ENCODE assay signal across 14 cellular contexts in genomic region chr18:10557085-10557677, GRCh38. TPM values are rescaled to one million over a fixed set of nuclear protein-coding genes. Genes with fewer than 3 reads are reported as not detected.
DNase-seq lines count a peak whose midpoint lies in the region; ATAC-seq and TF ChIP-seq lines count a peak whose summit lies in the region.
"Had no signal": no experiment of that assay in that cellular context is flagged by ENCODE, and none has a peak within 500 bp of the region (broad histone marks: within the 10 kb centered on the region; RNA-seq: fewer than 3 reads in every experiment).

No MANE protein-coding gene starts in this region.

- intact Hi-C loops in CD8-positive, alpha-beta T cell (cut with DNase I, micrococcal nuclease): no loop called here
- intact Hi-C loops in lower lobe of right lung (cut with DNase I) (no loop called here), upper lobe of right lung (cut with DNase I) (no loop called here), stomach (cut with DNase I; ENCODE audit: low total_unique reads) (no loop called here)

- no peak for DNase-seq in CD8-positive, alpha-beta T cell
- DNase-seq in lower lobe of right lung: no peak
- DNase-seq in upper lobe of right lung: no peak
- DNase-seq in HCEC 1CT: no peak
- no peak for DNase-seq in stomach
- DNase-seq in NCI-H2196 treated with DMSO at 0.1 percent for 48 hours (lab: John Stamatoyannopoulos, UW; ENCODE audit: unreplicated experiment): no peak
- DNase-seq: Caco-2, GOT3, H7 had no signal

- H3K4me3 Mint-ChIP-seq in CD8-positive, alpha-beta T cell: no peak overlapping the region
- no peak overlapping the region for H3K4me3 Mint-ChIP-seq in activated T-helper 17 cell treated with anti-CD3 and anti-CD28 coated beads, Interleukin-2, amount 50 U/mL, for 72 hours
- H3K4me3 Mint-ChIP-seq: B cell, IgD-negative memory B cell had no signal

- H3K27ac Mint-ChIP-seq in CD8-positive, alpha-beta T cell: peak overlapping the region; percentile 35
- peak overlapping the region; percentile 14 for H3K27ac Mint-ChIP-seq in activated T-helper 17 cell treated with anti-CD3 and anti-CD28 coated beads, Interleukin-2, amount 50 U/mL, for 72 hours
- H3K27ac Mint-ChIP-seq: B cell had no signal

- no peak for TF ChIP-seq CTCF in CD8-positive, alpha-beta T cell (IDR thresholded peaks at IDR 0.05)
- TF ChIP-seq CTCF in lower lobe of right lung (IDR thresholded peaks at IDR 0.05) (no peak), upper lobe of right lung (IDR thresholded peaks at IDR 0.05) (no peak), stomach (IDR thresholded peaks at IDR 0.05) (no peak)

- 91 to 96% (median 92%) methylated on average over 6 of the region's 6 CpGs for WGBS in stomach, 5 donors

- no peak for ATAC-seq in CD8-positive, alpha-beta T cell
- ATAC-seq in activated T-helper 17 cell treated with anti-CD3 and anti-CD28 coated beads, Interleukin-2, amount 50 U/mL, for 72 hours (replicated peaks): no peak
- peak; percentile 60 to 79 for ATAC-seq in lower lobe of right lung
- peak; percentile 59 for ATAC-seq in upper lobe of right lung
- ATAC-seq: HepG2 had no signal

- no peaks in the 10 kb centered on the region for H3K27me3 ChIP-seq in CD8-positive, alpha-beta T cell (ENCODE audit: insufficient read depth, low read length)
- H3K27me3 ChIP-seq in lower lobe of right lung (ENCODE audit: low read depth) (no peaks in the 10 kb centered on the region), upper lobe of right lung (no peaks in the 10 kb centered on the region), stomach (no peaks in the 10 kb centered on the region)
- H3K27me3 ChIP-seq: BLaER1 treated with 17β-estradiol and CSF1 and Interleukin-3, amounts not matched to agents 10 nM and 100 nM had no signal

- POLR2A ChIA-PET in CD8-positive, alpha-beta T cell (lab: Charles Lee): no interaction called here

- H3K4me1 ChIP-seq in CD8-positive, alpha-beta T cell (ENCODE audit: insufficient read depth, low read length): peaks cover 6% of the 10 kb centered on the region
- peaks cover 12% of the 10 kb centered on the region for H3K4me1 ChIP-seq in lower lobe of right lung
- H3K4me1 ChIP-seq in upper lobe of right lung: peaks cover 7% of the 10 kb centered on the region
- H3K4me1 ChIP-seq in stomach: peaks cover 7 to 14% (median 12%) of the 10 kb centered on the region in 4 donors
- H3K4me1 ChIP-seq: Caco-2 had no signal

- no peaks in the 10 kb centered on the region for H3K9me3 Mint-ChIP-seq in CD8-positive, alpha-beta T cell
- H3K9me3 Mint-ChIP-seq in activated T-helper 17 cell treated with anti-CD3 and anti-CD28 coated beads, Interleukin-2, amount 50 U/mL, for 72 hours: no peaks in the 10 kb centered on the region
- H3K9me3 Mint-ChIP-seq: IgD-negative memory B cell had no signal

- H3K4me3 ChIP-seq in CD8-positive, alpha-beta T cell (ENCODE audit: low read depth, low read length): no peak overlapping the region
- H3K4me3 ChIP-seq in lower lobe of right lung: no peak overlapping the region
- H3K4me3 ChIP-seq in upper lobe of right lung: no peak overlapping the region
- H3K4me3 ChIP-seq in stomach: no peak overlapping the region
- H3K4me3 ChIP-seq: BLaER1 treated with 17β-estradiol and CSF1 and Interleukin-3, amounts not matched to agents 10 nM and 100 nM had no signal

- H3K4me1 Mint-ChIP-seq in CD8-positive, alpha-beta T cell (ENCODE audit: low read depth): peaks cover 9% of the 10 kb centered on the region
- peaks cover 4% of the 10 kb centered on the region for H3K4me1 Mint-ChIP-seq in activated T-helper 17 cell treated with anti-CD3 and anti-CD28 coated beads, Interleukin-2, amount 50 U/mL, for 72 hours

- no peaks in the 10 kb centered on the region for H3K9me3 ChIP-seq in CD8-positive, alpha-beta T cell (ENCODE audit: low read length)
- H3K9me3 ChIP-seq in lower lobe of right lung: no peaks in the 10 kb centered on the region
- H3K9me3 ChIP-seq in upper lobe of right lung: no peaks in the 10 kb centered on the region
- no peaks in the 10 kb centered on the region for H3K9me3 ChIP-seq in stomach
- H3K9me3 ChIP-seq: Caco-2 had no signal

- TF ChIP-seq POLR2A in stomach (IDR thresholded peaks at IDR 0.05): no peak

- H3K27me3 Mint-ChIP-seq in CD8-positive, alpha-beta T cell (ENCODE audit: low read depth): no peaks in the 10 kb centered on the region
- H3K27me3 Mint-ChIP-seq in activated T-helper 17 cell treated with anti-CD3 and anti-CD28 coated beads, Interleukin-2, amount 50 U/mL, for 72 hours: no peaks in the 10 kb centered on the region
- H3K27me3 Mint-ChIP-seq: B cell, IgD-negative memory B cell had no signal

- CTCF ChIA-PET in CD8-positive, alpha-beta T cell (lab: Charles Lee): interaction anchor here (1.4 kb wide), 1 partner anchor 19 kb away, joined by 4 read pairs; no protein-coding TSS in a partner anchor

- no peak for TF ChIP-seq EP300 in stomach (IDR thresholded peaks at IDR 0.05)

- H3K36me3 ChIP-seq in CD8-positive, alpha-beta T cell (ENCODE audit: insufficient read depth, low read length): peaks cover 2% of the 10 kb centered on the region
- H3K36me3 ChIP-seq in lower lobe of right lung (peaks cover 51% of the 10 kb centered on the region), upper lobe of right lung (peaks cover 42% of the 10 kb centered on the region), stomach (peaks cover 20 to 62% (median 59%) of the 10 kb centered on the region in 4 donors)

- peaks cover 49% of the 10 kb centered on the region for H3K36me3 Mint-ChIP-seq in CD8-positive, alpha-beta T cell
- H3K36me3 Mint-ChIP-seq in activated T-helper 17 cell treated with anti-CD3 and anti-CD28 coated beads, Interleukin-2, amount 50 U/mL, for 72 hours (ENCODE audit: low read depth): peaks cover 54% of the 10 kb centered on the region

- no peak overlapping the region for H3K27ac ChIP-seq in CD8-positive, alpha-beta T cell (ENCODE audit: low read depth, low read length)
- peak overlapping the region; percentile 32 for H3K27ac ChIP-seq in lower lobe of right lung
- H3K27ac ChIP-seq in upper lobe of right lung: peak overlapping the region; percentile 19
- no peak overlapping the region for H3K27ac ChIP-seq in stomach
- H3K27ac ChIP-seq: BLaER1 treated with 17β-estradiol and CSF1 and Interleukin-3, amounts not matched to agents 10 nM and 100 nM had no signal

RNA-seq across cellular contexts. Expression of gene NAPG, which starts 31.4 kb away (rescaled TPM):
- 10 to 100 TPM; 33.2 to 35.8 TPM for total RNA-seq in CD8-positive, alpha-beta T cell
- total RNA-seq in activated T-helper 17 cell treated with anti-CD3 and anti-CD28 coated beads, Interleukin-2, amount 50 U/mL, for 72 hours: 10 to 100 TPM; 30.9 to 38.0 TPM
- total RNA-seq in lower lobe of right lung (28.1 TPM), upper lobe of right lung (29.1 TPM), stomach (10 to 100 TPM in 3 of 5 donors, 1 to 10 TPM in 2; 5.5 to 83.7 (median 31.7) TPM)
- polyA plus RNA-seq in stomach: 10 to 100 TPM; 12.1 to 22.9 (median 12.4) TPM

Comparison
In these comparisons a context has a peak if more than half of its experiments do, and no peak if none do; other contexts are left out.
1. ATAC-seq: peak in lower lobe of right lung (2 of 2) and upper lobe of right lung (single experiment); none in CD8-positive, alpha-beta T cell (single experiment) and activated T-helper 17 cell treated with anti-CD3 and anti-CD28 coated beads, Interleukin-2, amount 50 U/mL, for 72 hours (single experiment).
2. H3K27ac ChIP-seq: peak in lower lobe of right lung (single experiment) and upper lobe of right lung (single experiment); none in CD8-positive, alpha-beta T cell (single experiment) and stomach (0 of 5).